8 cellular contexts compared by ENCODE assay signal in genomic region chr6:154448448-154449096, GRCh38.
DNase-seq lines count a peak whose midpoint lies in the region; ATAC-seq and TF ChIP-seq lines count a peak whose summit lies in the region.

No MANE protein-coding gene starts in this region.

- H3K27ac ChIP-seq in Peyer's patch: peak overlapping the region in 3 of 4 donors; percentile 17 to 68 (median 55)
- H3K27ac ChIP-seq in Karpas-422 (ENCODE audit: low read length): no peak overlapping the region

- H3K9ac ChIP-seq in skeletal muscle satellite cell (ENCODE audit: low read depth, low read length) (no peak overlapping the region), Karpas-422 (ENCODE audit: low read length) (no peak overlapping the region)

- H3K27me3 ChIP-seq in Peyer's patch (no peaks in the 10 kb centered on the region), skeletal muscle satellite cell (ENCODE audit: control insufficient read depth, insufficient read depth, low read length) (no peaks in the 10 kb centered on the region), Karpas-422 (ENCODE audit: low read length) (no peaks in the 10 kb centered on the region)

- no peak overlapping the region for H2AFZ ChIP-seq in Karpas-422 (ENCODE audit: low read length)

- DNase-seq in H4 (ENCODE audit: low spot score) (peak; percentile 67), Peyer's patch (no peak), Right ventricle myocardium superior (no peak), osteocyte (ENCODE audit: extremely low spot score, unreplicated experiment) (no peak), Karpas-422 (no peak)
- no peak for DNase-seq in stimulated activated CD4-positive, alpha-beta T cell treated with anti-CD3 and anti-CD28 coated beads, Interleukin-12 subunit alpha, Interleukin-12 subunit beta, amount 100 ng/mL, for 4 hours
- DNase-seq in activated CD4-positive, alpha-beta T cell treated with anti-CD3 and anti-CD28 coated beads, Interleukin-2, amount 50 U/mL, for 48 hours: no peak

- H3K27ac Mint-ChIP-seq in osteocyte (ENCODE audit: unreplicated experiment): no peak overlapping the region

- ATAC-seq in Right ventricle myocardium superior (ENCODE audit: poor library complexity): peak; percentile 81

- H3K9me2 ChIP-seq in Karpas-422 (replicated peaks; ENCODE audit: insufficient read depth, low read length): no peaks in the 10 kb centered on the region

- peaks cover 0 to 7% (median 0%) of the 10 kb centered on the region in 3 donors for H3K36me3 ChIP-seq in Peyer's patch
- H3K36me3 ChIP-seq in skeletal muscle satellite cell (ENCODE audit: insufficient read depth, low read length): no peaks in the 10 kb centered on the region
- H3K36me3 ChIP-seq in Karpas-422 (ENCODE audit: insufficient read depth, low read length): no peaks in the 10 kb centered on the region

- no peaks in the 10 kb centered on the region for H3K27me3 Mint-ChIP-seq in osteocyte (ENCODE audit: unreplicated experiment)

- TF ChIP-seq POLR2A in Peyer's patch (IDR thresholded peaks at IDR 0.05): no peak

- H3K4me2 ChIP-seq in skeletal muscle satellite cell (ENCODE audit: low read length): peak overlapping the region; percentile 73
- no peak overlapping the region for H3K4me2 ChIP-seq in Karpas-422 (ENCODE audit: low read depth, low read length, poor library complexity, severe bottlenecking)

- H4K20me1 ChIP-seq in Karpas-422 (ENCODE audit: insufficient read depth, low read depth, low read length): no peaks in the 10 kb centered on the region

- H3K4me1 ChIP-seq in Peyer's patch (peaks cover 0 to 13% (median 2%) of the 10 kb centered on the region in 4 donors), skeletal muscle satellite cell (ENCODE audit: control insufficient read depth, insufficient read depth, low read length) (peaks cover 14% of the 10 kb centered on the region), Karpas-422 (ENCODE audit: low read length) (no peaks in the 10 kb centered on the region)

- no peaks in the 10 kb centered on the region for H3K9me3 ChIP-seq in Peyer's patch
- no peaks in the 10 kb centered on the region for H3K9me3 ChIP-seq in skeletal muscle satellite cell (replicated peaks; ENCODE audit: low read length)
- no peaks in the 10 kb centered on the region for H3K9me3 ChIP-seq in Karpas-422 (ENCODE audit: low read length)

- no peaks in the 10 kb centered on the region for H3K79me2 ChIP-seq in Karpas-422 (ENCODE audit: low read length)

- peaks cover 11% of the 10 kb centered on the region for H3K4me1 Mint-ChIP-seq in osteocyte (ENCODE audit: unreplicated experiment)

- intact Hi-C loops in Right ventricle myocardium superior (cut with DNase I): loop anchor here (10.0 kb wide), 1 partner anchor 56 kb away; no protein-coding TSS in a partner anchor

- H3K36me3 Mint-ChIP-seq in osteocyte (ENCODE audit: unreplicated experiment): peaks cover 9% of the 10 kb centered on the region

- H3K9me3 Mint-ChIP-seq in osteocyte (ENCODE audit: unreplicated experiment): no peaks in the 10 kb centered on the region

- TF ChIP-seq CTCF in Peyer's patch (IDR thresholded peaks at IDR 0.05) (peak in 3 of 6 experiments; percentile 11 to 25 (median 17)), osteocyte (IDR thresholded peaks at IDR 0.05) (no peak)

- H3K4me3 Mint-ChIP-seq in osteocyte (ENCODE audit: unreplicated experiment): no peak overlapping the region

- no peak overlapping the region for H3K4me3 ChIP-seq in Peyer's patch
- peak overlapping the region; percentile 39 for H3K4me3 ChIP-seq in skeletal muscle satellite cell (ENCODE audit: low read length)
- H3K4me3 ChIP-seq in Karpas-422 (ENCODE audit: low read length): no peak overlapping the region
